ENCODE assay signal across 1 cellular context in the genomic region with DNA sequence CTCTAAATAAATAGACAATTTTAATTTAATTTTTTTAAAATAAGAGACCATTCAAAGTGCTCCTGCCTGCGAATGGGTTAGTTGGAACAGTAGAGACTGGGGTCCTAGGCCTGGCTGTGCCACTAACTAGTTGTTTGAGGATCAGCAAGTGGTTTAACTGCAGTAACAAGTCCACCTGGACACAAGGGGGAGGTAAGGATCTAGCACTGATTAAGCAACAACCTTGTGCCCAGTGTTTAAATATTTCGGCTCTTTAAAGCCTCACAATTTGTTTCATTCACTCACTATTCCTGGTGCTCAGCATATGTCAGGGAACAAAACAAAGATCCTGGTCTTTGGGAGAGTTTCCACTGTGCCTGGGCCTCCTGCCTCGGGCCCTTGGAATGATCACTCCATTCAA.
TF ChIP-seq lines count a peak whose summit lies in the region.

No MANE protein-coding gene starts in this region.

TF ChIP-seq in HepG2, 621 proteins besides CTCF, POLR2A, EP300 and RAD21 (continued from another document):
- TF ChIP-seq MAFG (CRISPR knock-in tag; IDR thresholded peaks at IDR 0.05) (no peak), ZNF777 (CRISPR knock-in tag; IDR thresholded peaks at IDR 0.05) (no peak), ZSCAN12 (CRISPR knock-in tag; IDR thresholded peaks at IDR 0.05) (no peak), TP53 (CRISPR knock-in tag; conservative IDR thresholded peaks at IDR 0.05) (no peak), U2AF2 (IDR thresholded peaks at IDR 0.05; ENCODE audit: low read depth, low read length) (no peak), HNRNPL (IDR thresholded peaks at IDR 0.05; ENCODE audit: low read depth, low read length) (no peak), ZNF264 (CRISPR knock-in tag; IDR thresholded peaks at IDR 0.05) (0 out of 2 replicates have a peak, but pooled peaks have one; percentile 56), NPAS2 (CRISPR knock-in tag; IDR thresholded peaks at IDR 0.05; ENCODE audit: borderline replicate concordance) (no peak), SOX6 (IDR thresholded peaks at IDR 0.05) (no peak), SOX6 (CRISPR knock-in tag; IDR thresholded peaks at IDR 0.05) (peak; percentile 44), ZNF775 (CRISPR knock-in tag; IDR thresholded peaks at IDR 0.05; ENCODE audit: borderline replicate concordance) (no peak), MED1 (CRISPR knock-in tag; IDR thresholded peaks at IDR 0.05) (peak; percentile 56; the same call in 1 of the 2 replicates), ZNF263 (CRISPR knock-in tag; IDR thresholded peaks at IDR 0.05) (no peak), ZNF20 (CRISPR knock-in tag; IDR thresholded peaks at IDR 0.05) (no peak), CEBPB (IDR thresholded peaks at IDR 0.05; ENCODE audit: borderline replicate concordance, low read depth, low read length) (peak; percentile 78), HNRNPUL1 (IDR thresholded peaks at IDR 0.05; ENCODE audit: low read depth, low read length) (no peak), ZNF101 (CRISPR knock-in tag; IDR thresholded peaks at IDR 0.05; ENCODE audit: borderline replicate concordance, low read depth) (no peak), HIVEP1 (CRISPR knock-in tag; IDR thresholded peaks at IDR 0.05) (no peak), HDAC6 (IDR thresholded peaks at IDR 0.05; ENCODE audit: low read depth, low read length) (no peak), ZNF672 (CRISPR knock-in tag; IDR thresholded peaks at IDR 0.05) (no peak), SIX1 (CRISPR knock-in tag; IDR thresholded peaks at IDR 0.05; ENCODE audit: borderline replicate concordance) (no peak), ZC3H13 (CRISPR knock-in tag; IDR thresholded peaks at IDR 0.05) (no peak), ATF7 (IDR thresholded peaks at IDR 0.05) (no peak), ATF7 (CRISPR knock-in tag; IDR thresholded peaks at IDR 0.05) (no peak), ISL2 (CRISPR knock-in tag; IDR thresholded peaks at IDR 0.05) (0 out of 2 replicates have a peak, but pooled peaks have one; percentile 26), REL (CRISPR knock-in tag; conservative IDR thresholded peaks at IDR 0.05) (no peak), ZBTB42 (CRISPR knock-in tag; IDR thresholded peaks at IDR 0.05) (no peak), ZSCAN29 (CRISPR knock-in tag; conservative IDR thresholded peaks at IDR 0.05) (no peak), TEAD3 (CRISPR knock-in tag; optimal IDR thresholded peaks at IDR 0.05; ENCODE audit: borderline replicate concordance) (peak; percentile 19), NAIF1 (CRISPR knock-in tag; IDR thresholded peaks at IDR 0.05; ENCODE audit: borderline replicate concordance) (no peak), ZNF605 (CRISPR knock-in tag; IDR thresholded peaks at IDR 0.05) (no peak), ZSCAN21 (CRISPR knock-in tag; IDR thresholded peaks at IDR 0.05; ENCODE audit: borderline replicate concordance) (no peak), ZSCAN25 (CRISPR knock-in tag; IDR thresholded peaks at IDR 0.05) (no peak), FOXP4 (CRISPR knock-in tag; IDR thresholded peaks at IDR 0.05) (0 out of 2 replicates have a peak, but pooled peaks have one; percentile 20), REPIN1 (CRISPR knock-in tag; IDR thresholded peaks at IDR 0.05; ENCODE audit: borderline replicate concordance, low read depth) (no peak), ZSCAN9 (CRISPR knock-in tag; IDR thresholded peaks at IDR 0.05; ENCODE audit: borderline replicate concordance) (0 out of 2 replicates have a peak, but pooled peaks have one; percentile 19), CAMTA2 (CRISPR knock-in tag; IDR thresholded peaks at IDR 0.05; ENCODE audit: borderline replicate concordance) (no peak)
- TF ChIP-seq, protein P1, sequence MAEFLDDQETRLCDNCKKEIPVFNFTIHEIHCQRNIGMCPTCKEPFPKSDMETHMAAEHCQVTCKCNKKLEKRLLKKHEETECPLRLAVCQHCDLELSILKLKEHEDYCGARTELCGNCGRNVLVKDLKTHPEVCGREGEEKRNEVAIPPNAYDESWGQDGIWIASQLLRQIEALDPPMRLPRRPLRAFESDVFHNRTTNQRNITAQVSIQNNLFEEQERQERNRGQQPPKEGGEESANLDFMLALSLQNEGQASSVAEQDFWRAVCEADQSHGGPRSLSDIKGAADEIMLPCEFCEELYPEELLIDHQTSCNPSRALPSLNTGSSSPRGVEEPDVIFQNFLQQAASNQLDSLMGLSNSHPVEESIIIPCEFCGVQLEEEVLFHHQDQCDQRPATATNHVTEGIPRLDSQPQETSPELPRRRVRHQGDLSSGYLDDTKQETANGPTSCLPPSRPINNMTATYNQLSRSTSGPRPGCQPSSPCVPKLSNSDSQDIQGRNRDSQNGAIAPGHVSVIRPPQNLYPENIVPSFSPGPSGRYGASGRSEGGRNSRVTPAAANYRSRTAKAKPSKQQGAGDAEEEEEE (CRISPR knock-in tag; IDR thresholded peaks at IDR 0.05; ENCODE audit: borderline replicate concordance): no peak
- TF ChIP-seq, protein P2, sequence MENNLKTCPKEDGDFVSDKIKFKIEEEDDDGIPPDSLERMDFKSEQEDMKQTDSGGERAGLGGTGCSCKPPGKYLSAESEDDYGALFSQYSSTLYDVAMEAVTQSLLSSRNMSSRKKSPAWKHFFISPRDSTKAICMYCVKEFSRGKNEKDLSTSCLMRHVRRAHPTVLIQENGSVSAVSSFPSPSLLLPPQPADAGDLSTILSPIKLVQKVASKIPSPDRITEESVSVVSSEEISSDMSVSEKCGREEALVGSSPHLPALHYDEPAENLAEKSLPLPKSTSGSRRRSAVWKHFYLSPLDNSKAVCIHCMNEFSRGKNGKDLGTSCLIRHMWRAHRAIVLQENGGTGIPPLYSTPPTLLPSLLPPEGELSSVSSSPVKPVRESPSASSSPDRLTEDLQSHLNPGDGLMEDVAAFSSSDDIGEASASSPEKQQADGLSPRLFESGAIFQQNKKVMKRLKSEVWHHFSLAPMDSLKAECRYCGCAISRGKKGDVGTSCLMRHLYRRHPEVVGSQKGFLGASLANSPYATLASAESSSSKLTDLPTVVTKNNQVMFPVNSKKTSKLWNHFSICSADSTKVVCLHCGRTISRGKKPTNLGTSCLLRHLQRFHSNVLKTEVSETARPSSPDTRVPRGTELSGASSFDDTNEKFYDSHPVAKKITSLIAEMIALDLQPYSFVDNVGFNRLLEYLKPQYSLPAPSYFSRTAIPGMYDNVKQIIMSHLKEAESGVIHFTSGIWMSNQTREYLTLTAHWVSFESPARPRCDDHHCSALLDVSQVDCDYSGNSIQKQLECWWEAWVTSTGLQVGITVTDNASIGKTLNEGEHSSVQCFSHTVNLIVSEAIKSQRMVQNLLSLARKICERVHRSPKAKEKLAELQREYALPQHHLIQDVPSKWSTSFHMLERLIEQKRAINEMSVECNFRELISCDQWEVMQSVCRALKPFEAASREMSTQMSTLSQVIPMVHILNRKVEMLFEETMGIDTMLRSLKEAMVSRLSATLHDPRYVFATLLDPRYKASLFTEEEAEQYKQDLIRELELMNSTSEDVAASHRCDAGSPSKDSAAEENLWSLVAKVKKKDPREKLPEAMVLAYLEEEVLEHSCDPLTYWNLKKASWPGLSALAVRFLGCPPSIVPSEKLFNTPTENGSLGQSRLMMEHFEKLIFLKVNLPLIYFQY (CRISPR knock-in tag; IDR thresholded peaks at IDR 0.05; ENCODE audit: borderline replicate concordance): no peak
TF ChIP-seq in HepG2: peak in this region for 37.
